8 cellular contexts compared by ENCODE assay signal in the genomic region with DNA sequence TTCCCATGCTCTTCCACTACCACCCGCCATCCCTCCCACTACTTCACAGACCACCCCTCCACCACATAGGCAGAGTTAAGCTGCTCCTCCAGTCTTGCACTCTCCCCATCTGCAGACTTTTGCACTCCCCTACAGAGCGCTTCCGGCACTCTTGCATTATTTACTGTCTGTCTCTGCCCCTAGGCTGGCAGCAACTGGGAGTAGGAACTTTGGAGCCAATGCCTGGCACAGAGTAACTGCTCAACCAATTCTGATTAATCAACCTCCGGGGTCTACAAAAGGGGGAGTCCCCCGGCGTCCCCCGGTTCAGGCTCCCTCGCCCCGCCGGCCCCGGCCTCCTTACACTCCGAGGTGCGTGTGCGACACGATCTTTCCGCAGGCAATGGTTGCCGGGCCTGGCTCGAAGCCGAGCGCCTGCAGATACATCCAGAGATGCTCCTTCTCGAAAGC. TPM values are rescaled to one million over a fixed set of nuclear protein-coding genes. Genes with fewer than 3 reads are reported as not detected.
DNase-seq lines count a peak whose midpoint lies in the region; ATAC-seq and TF ChIP-seq lines count a peak whose summit lies in the region.

No MANE protein-coding gene starts in this region.

- peaks cover 26% of the 10 kb centered on the region for H3K4me1 Mint-ChIP-seq in activated CD4-positive, alpha-beta memory T cell treated with anti-CD3 and anti-CD28 coated beads for 36 hours (ENCODE audit: low read depth)
- peaks cover 8% of the 10 kb centered on the region for H3K4me1 Mint-ChIP-seq in endothelial cell (ENCODE audit: unreplicated experiment)

- no peaks in the 10 kb centered on the region for H3K27me3 Mint-ChIP-seq in activated CD4-positive, alpha-beta memory T cell treated with anti-CD3 and anti-CD28 coated beads for 36 hours
- peaks cover 2% of the 10 kb centered on the region for H3K27me3 Mint-ChIP-seq in endothelial cell (ENCODE audit: unreplicated experiment)

- intact Hi-C loops in activated CD4-positive, alpha-beta memory T cell treated with anti-CD3 and anti-CD28 coated beads for 36 hours (cut with micrococcal nuclease): loop anchor here (1.0 to 2.0 kb wide), 8 partner anchors 17 to 355 kb away; partner anchors contain the start of genes DENND4C, RPS6 and RRAGA

- peak overlapping the region; percentile 95 for H3K4me3 Mint-ChIP-seq in activated CD4-positive, alpha-beta memory T cell treated with anti-CD3 and anti-CD28 coated beads for 36 hours
- peak overlapping the region; percentile 95 for H3K4me3 Mint-ChIP-seq in endothelial cell (ENCODE audit: unreplicated experiment)

- peaks cover 12% of the 10 kb centered on the region for H3K36me3 Mint-ChIP-seq in activated CD4-positive, alpha-beta memory T cell treated with anti-CD3 and anti-CD28 coated beads for 36 hours
- H3K36me3 Mint-ChIP-seq in endothelial cell (ENCODE audit: low read depth, unreplicated experiment): no peaks in the 10 kb centered on the region

- CTCF ChIA-PET in HEK293 (lab: Yijun Ruan, JAX): interaction anchor here (1.6 kb wide), 1 partner anchor 17 kb away, joined by 4 read pairs; no protein-coding TSS in a partner anchor
- CTCF ChIA-PET in activated CD4-positive, alpha-beta memory T cell treated with anti-CD3 and anti-CD28 coated beads for 36 hours (lab: Charles Lee): interaction anchor here (0.9 to 2.1 kb wide), 5 partner anchors 16 to 73 kb away, joined by 3 to 10 read pairs (median 5); no protein-coding TSS in a partner anchor

- peak; percentile 54 for DNase-seq in GM13976 (ENCODE audit: low spot score)
- peak; percentile 55 for DNase-seq in MV-4-11 (lab: John Stamatoyannopoulos, UW)
- peak; percentile 50 for DNase-seq in activated CD4-positive, alpha-beta memory T cell treated with anti-CD3 and anti-CD28 coated beads for 36 hours
- peak; percentile 16 for DNase-seq in endothelial cell (ENCODE audit: low spot score)
- peak in 1 of 2 donors; percentile 88 for DNase-seq in upper lobe of left lung
- no peak for DNase-seq in middle frontal gyrus (ENCODE audit: extremely low spot score, low spot score)

- in situ Hi-C loops in GM13976 (cut with MboI; ENCODE audit: low sequenced_read_pairs, unreplicated experiment): no loop called here

- H3K27ac ChIP-seq in HEK293 (ENCODE audit: extremely low read depth, low read depth, low read length) (peak overlapping the region; percentile 70), muscle layer of duodenum (ENCODE audit: low read length) (peak overlapping the region; percentile 45), upper lobe of left lung (peak overlapping the region; percentile 80 to 92 (median 89))

- no peak for TF ChIP-seq EP300 in upper lobe of left lung (IDR thresholded peaks at IDR 0.05)

- 3 to 17% methylated on average over 14 to 21 of the region's 21 CpGs for WGBS in upper lobe of left lung, 2 donors

- H3K4me1 ChIP-seq in HEK293 (ENCODE audit: control insufficient read depth, insufficient read depth, low read length): peaks cover 4% of the 10 kb centered on the region; the same call in 1 of the 2 replicates
- peaks cover 0 to 11% of the 10 kb centered on the region in 2 donors for H3K4me1 ChIP-seq in muscle layer of duodenum (ENCODE audit: control insufficient read depth in 1 of 2, insufficient read depth in 2 of 2, low read length in 2 of 2)
- H3K4me1 ChIP-seq in upper lobe of left lung: peaks cover 14 to 25% (median 19%) of the 10 kb centered on the region in 4 donors

- peak; percentile 25 to 45 for ATAC-seq in upper lobe of left lung (ENCODE audit: low FRiP score in 2 of 2)

- H3K27me3 ChIP-seq in muscle layer of duodenum (ENCODE audit: low read depth, low read length) (no peaks in the 10 kb centered on the region), upper lobe of left lung (no peaks in the 10 kb centered on the region)

- no peaks in the 10 kb centered on the region for H3K9me3 Mint-ChIP-seq in activated CD4-positive, alpha-beta memory T cell treated with anti-CD3 and anti-CD28 coated beads for 36 hours
- H3K9me3 Mint-ChIP-seq in endothelial cell (ENCODE audit: unreplicated experiment): no peaks in the 10 kb centered on the region

- TF ChIP-seq CTCF in GM13976 (IDR thresholded peaks at IDR 0.05; ENCODE audit: borderline replicate concordance, control extremely low read depth, extremely low read depth, insufficient read depth, missing control alignments) (no peak), HEK293 (tag by site-specific recombination; IDR thresholded peaks at IDR 0.05) (no peak), endothelial cell (IDR thresholded peaks at IDR 0.05; ENCODE audit: unreplicated experiment) (no peak), upper lobe of left lung (IDR thresholded peaks at IDR 0.05) (no peak)

- H3K9me3 ChIP-seq in HEK293 (ENCODE audit: control insufficient read depth, insufficient read depth, low read depth, low read length): no peaks in the 10 kb centered on the region
- no peaks in the 10 kb centered on the region for H3K9me3 ChIP-seq in muscle layer of duodenum (ENCODE audit: control insufficient read depth in 1 of 2, low read length in 2 of 2)
- H3K9me3 ChIP-seq in upper lobe of left lung: no peaks in the 10 kb centered on the region

- H3K4me3 ChIP-seq in HEK293 (ENCODE audit: low read depth, low read length) (peak overlapping the region; percentile 71), muscle layer of duodenum (ENCODE audit: low read depth in 1 of 2, low read length in 2 of 2) (peak overlapping the region; percentile 92 to 95), upper lobe of left lung (peak overlapping the region; percentile 87 to 91 (median 88))

- H3K36me3 ChIP-seq in HEK293 (ENCODE audit: control insufficient read depth in 2 of 2, insufficient read depth in 1 of 2, low read length in 2 of 2): peaks cover 7 to 23% of the 10 kb centered on the region in 2 experiments; a peak in 2 of 3 replicates
- no peaks in the 10 kb centered on the region for H3K36me3 ChIP-seq in muscle layer of duodenum (ENCODE audit: control insufficient read depth in 1 of 2, insufficient read depth in 2 of 2, low read length in 2 of 2)
- peaks cover 0 to 3% (median 0%) of the 10 kb centered on the region in 4 donors for H3K36me3 ChIP-seq in upper lobe of left lung

- no peak for TF ChIP-seq POLR2A in upper lobe of left lung (IDR thresholded peaks at IDR 0.05)

- POLR2A ChIA-PET in HEK293 (lab: Yijun Ruan, JAX): interaction anchor here (0.6 to 1.5 kb wide), 6 partner anchors 11 to 277 kb away, joined by 3 to 10 read pairs (median 3); partner anchors contain the start of genes DENND4C, RPS6 and RRAGA
- POLR2A ChIA-PET in activated CD4-positive, alpha-beta memory T cell treated with anti-CD3 and anti-CD28 coated beads for 36 hours (lab: Charles Lee): interaction anchor here (0.9 to 1.7 kb wide), 5 partner anchors 22 to 131 kb away, joined by 3 to 5 read pairs (median 5); partner anchors contain the start of gene RRAGA

- H3K27ac Mint-ChIP-seq in activated CD4-positive, alpha-beta memory T cell treated with anti-CD3 and anti-CD28 coated beads for 36 hours: peak overlapping the region; percentile 93
- peak overlapping the region; percentile 42 for H3K27ac Mint-ChIP-seq in endothelial cell (ENCODE audit: unreplicated experiment)

TF ChIP-seq in HEK293, 187 proteins besides CTCF, POLR2A, EP300 and RAD21 (continues in another document):
- TF ChIP-seq KLF8 (tag by site-specific recombination; IDR thresholded peaks at IDR 0.05) (no peak), ZNF266 (tag by site-specific recombination; IDR thresholded peaks at IDR 0.05; ENCODE audit: low read depth) (no peak)

RNA-seq across cellular contexts. Expression of gene HAUS6, which starts 0.5 kb away (rescaled TPM):
- 10 to 100 TPM; 28.7 to 29.8 TPM for total RNA-seq in activated CD4-positive, alpha-beta memory T cell treated with anti-CD3 and anti-CD28 coated beads for 36 hours
- total RNA-seq in endothelial cell (ENCODE audit: unreplicated experiment) (19.0 TPM), upper lobe of left lung (10 to 100 TPM in 1 of 6 donors, 1 to 10 TPM in 5; 3.3 to 11.8 (median 6.6) TPM)

RNA-seq across cellular contexts. Expression of gene PLIN2, which starts 25.1 kb away (rescaled TPM):
- total RNA-seq in activated CD4-positive, alpha-beta memory T cell treated with anti-CD3 and anti-CD28 coated beads for 36 hours: 10 to 100 TPM; 52.9 to 54.2 TPM
- 60.0 TPM for total RNA-seq in endothelial cell (ENCODE audit: unreplicated experiment)
- total RNA-seq in upper lobe of left lung: 100 to 1,000 TPM; 156 to 262 (median 218) TPM

RNA-seq across cellular contexts. Expression of gene RRAGA, which starts 53.0 kb away (rescaled TPM):
- 10 to 100 TPM; 43.8 to 45.5 TPM for total RNA-seq in activated CD4-positive, alpha-beta memory T cell treated with anti-CD3 and anti-CD28 coated beads for 36 hours
- 95.8 TPM for total RNA-seq in endothelial cell (ENCODE audit: unreplicated experiment)
- total RNA-seq in upper lobe of left lung: 10 to 100 TPM; 31.4 to 76.0 (median 48.5) TPM
